ENCODE assay signal across 20 cellular contexts in the genomic region with DNA sequence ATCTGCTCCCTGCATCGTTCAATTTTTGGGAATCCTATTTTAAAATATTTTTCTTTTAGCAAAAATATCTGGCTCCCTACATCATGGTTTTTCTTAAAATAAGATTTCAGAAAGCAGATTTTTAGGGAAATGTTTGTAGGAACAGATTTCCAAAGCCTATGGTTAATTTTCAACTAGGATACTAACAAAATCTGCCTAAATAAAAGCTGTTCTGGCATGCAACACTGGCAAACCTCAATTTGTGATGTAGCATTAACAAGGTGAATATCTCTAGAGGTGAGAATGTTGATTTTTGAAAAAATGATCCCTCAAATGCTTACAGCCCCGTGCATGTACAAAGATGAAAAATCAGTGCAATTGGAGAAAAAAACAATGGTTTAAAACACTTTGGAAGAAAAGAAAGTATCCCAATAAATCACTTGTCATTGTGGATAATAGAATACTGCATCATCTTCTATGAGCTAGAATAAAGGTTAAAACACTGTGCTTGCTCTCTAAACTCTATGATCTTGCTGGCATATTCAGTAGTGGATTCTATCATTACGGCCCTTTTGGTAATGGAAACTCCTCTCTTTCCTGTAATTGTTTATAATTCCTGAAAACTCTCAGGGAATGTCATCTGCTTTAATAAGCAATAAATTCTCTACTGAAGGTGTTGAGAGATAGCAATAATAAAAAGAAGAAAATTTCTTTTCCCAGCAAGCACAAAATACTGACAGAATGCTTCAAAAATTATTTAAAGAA.
DNase-seq lines count a peak whose midpoint lies in the region; ATAC-seq, FAIRE-seq and TF ChIP-seq lines count a peak whose summit lies in the region.
"Had no signal": no experiment of that assay in that cellular context is flagged by ENCODE, and none has a peak within 500 bp of the region (broad histone marks: within the 10 kb centered on the region; RNA-seq: fewer than 3 reads in every experiment).

No MANE protein-coding gene starts in this region.

- TF ChIP-seq POLR2A in right lobe of liver (IDR thresholded peaks at IDR 0.05): no peak
- no peak for TF ChIP-seq POLR2A in HepG2 (IDR thresholded peaks at IDR 0.05; ENCODE audit: insufficient read depth in 1 of 2, low read depth in 2 of 2, low read length in 2 of 2)
- TF ChIP-seq POLR2A in endothelial cell of umbilical vein (IDR thresholded peaks at IDR 0.05; ENCODE audit: low read depth, low read length): no peak
- no peak for TF ChIP-seq POLR2A in breast epithelium (IDR thresholded peaks at IDR 0.05)
- no peak for TF ChIP-seq POLR2A in H54 (IDR thresholded peaks at IDR 0.05; ENCODE audit: low read depth, low read length)

- H3K27me3 ChIP-seq in right lobe of liver (no peaks in the 10 kb centered on the region), HepG2 (ENCODE audit: control insufficient read depth in 1 of 2, insufficient read depth in 2 of 2, low read length in 2 of 2) (no peaks in the 10 kb centered on the region), endothelial cell of umbilical vein (ENCODE audit: control insufficient read depth in 2 of 2, insufficient read depth in 2 of 2, low read length in 2 of 2) (no peaks in the 10 kb centered on the region), breast epithelium (no peaks in the 10 kb centered on the region)
- H3K27me3 ChIP-seq: BLaER1 treated with 17β-estradiol and CSF1 and Interleukin-3, amounts not matched to agents 10 nM and 100 nM had no signal

- CTCF ChIA-PET in HepG2 (lab: Yijun Ruan, JAX; ENCODE audit: low intra/inter-chr PET ratio, low total read pairs): no interaction called here
- CTCF ChIA-PET in endothelial cell of umbilical vein (lab: Charles Lee): no interaction called here

- H2AFZ ChIP-seq in HepG2 (ENCODE audit: low read length): no peak overlapping the region
- H2AFZ ChIP-seq in endothelial cell of umbilical vein (ENCODE audit: low read depth, low read length): no peak overlapping the region

- no peaks in the 10 kb centered on the region for H3K9me3 ChIP-seq in right lobe of liver
- no peaks in the 10 kb centered on the region for H3K9me3 ChIP-seq in HepG2 (ENCODE audit: low read length)
- H3K9me3 ChIP-seq in endothelial cell of umbilical vein (replicated peaks; ENCODE audit: control insufficient read depth, insufficient read depth, low read length): no peaks in the 10 kb centered on the region
- no peaks in the 10 kb centered on the region for H3K9me3 ChIP-seq in breast epithelium
- H3K9me3 ChIP-seq: A549; BLaER1 treated with 17β-estradiol and CSF1 and Interleukin-3, amounts not matched to agents 10 nM and 100 nM; Caco-2 had no signal

- no peak for TF ChIP-seq CTCF in right lobe of liver (IDR thresholded peaks at IDR 0.05)
- TF ChIP-seq CTCF in HepG2 (CRISPR knock-in tag; IDR thresholded peaks at IDR 0.05): no peak
- TF ChIP-seq CTCF in endothelial cell of umbilical vein (IDR thresholded peaks at IDR 0.05; ENCODE audit: extremely low read depth in 1 of 2, insufficient read depth in 1 of 2, low read depth in 1 of 2, low read length in 2 of 2): no peak
- no peak for TF ChIP-seq CTCF in breast epithelium (IDR thresholded peaks at IDR 0.05)

- H3K4me3 ChIP-seq in right lobe of liver (no peak overlapping the region), HepG2 (replicated peaks in 1 of 3; ENCODE audit: insufficient read depth in 1 of 3, low read depth in 2 of 3, low read length in 3 of 3) (no peak overlapping the region), endothelial cell of umbilical vein (replicated peaks in 1 of 3; ENCODE audit: insufficient read depth in 1 of 3, low read depth in 1 of 3, low read length in 3 of 3) (no peak overlapping the region), breast epithelium (no peak overlapping the region)
- H3K4me3 ChIP-seq: A549; BLaER1 treated with 17β-estradiol and CSF1 and Interleukin-3, amounts not matched to agents 10 nM and 100 nM had no signal

- H3K36me3 ChIP-seq in right lobe of liver (no peaks in the 10 kb centered on the region), HepG2 (replicated peaks in 1 of 2; ENCODE audit: control insufficient read depth in 1 of 2, insufficient read depth in 2 of 2, low read length in 2 of 2) (no peaks in the 10 kb centered on the region), endothelial cell of umbilical vein (ENCODE audit: control insufficient read depth in 2 of 2, extremely low read depth in 1 of 2, insufficient read depth in 2 of 2, low read length in 2 of 2) (no peaks in the 10 kb centered on the region), breast epithelium (peaks cover 4% of the 10 kb centered on the region)
- H3K36me3 ChIP-seq: BLaER1 treated with 17β-estradiol and CSF1 and Interleukin-3, amounts not matched to agents 10 nM and 100 nM had no signal

- intact Hi-C loops in right lobe of liver (cut with DNase I) (no loop called here), HepG2 (cut with micrococcal nuclease; ENCODE audit: unreplicated experiment) (no loop called here), endothelial cell of umbilical vein (cut with micrococcal nuclease) (no loop called here), breast epithelium (cut with DNase I; ENCODE audit: low total_unique reads) (no loop called here)

- H3K9me1 ChIP-seq in endothelial cell of umbilical vein (replicated peaks; ENCODE audit: control insufficient read depth, extremely low read depth, insufficient read depth, low read length): no peaks in the 10 kb centered on the region

- H4K20me1 ChIP-seq in HepG2 (ENCODE audit: insufficient read depth, low read length) (no peaks in the 10 kb centered on the region), endothelial cell of umbilical vein (replicated peaks; ENCODE audit: control insufficient read depth, extremely low read depth, insufficient read depth, low read length) (no peaks in the 10 kb centered on the region)
- H4K20me1 ChIP-seq: BLaER1 treated with 17β-estradiol and CSF1 and Interleukin-3, amounts not matched to agents 10 nM and 100 nM had no signal

- H3K9ac ChIP-seq in HepG2 (ENCODE audit: insufficient read depth, low read depth, low read length) (no peak overlapping the region), endothelial cell of umbilical vein (replicated peaks; ENCODE audit: extremely low read depth, insufficient read depth, low read length) (no peak overlapping the region)
- H3K9ac ChIP-seq: BLaER1 treated with 17β-estradiol and CSF1 and Interleukin-3, amounts not matched to agents 10 nM and 100 nM had no signal

- peak; percentile 41 to 70 (median 58) for ATAC-seq in right lobe of liver
- ATAC-seq in HepG2: no peak
- ATAC-seq: A549; CD8-positive, alpha-beta T cell had no signal

- dilution Hi-C loops in endothelial cell of umbilical vein (cut with MboI; ENCODE audit: extremely low pct_ligation_motif_present, low sequenced_read_pairs): no loop called here

- FAIRE-seq in HepG2 (lab: Jason Lieb, UNC) (no peak), endothelial cell of umbilical vein (lab: Jason Lieb, UNC) (no peak), H54 (lab: Jason Lieb, UNC) (no peak)
- FAIRE-seq: A549, D721Med, G401.6, GM12891, GM19239 had no signal

- TF ChIP-seq RAD21 in HepG2 (CRISPR knock-in tag; IDR thresholded peaks at IDR 0.05): no peak

- POLR2A ChIA-PET in HepG2 (lab: Yijun Ruan, JAX) (no interaction called here), endothelial cell of umbilical vein (lab: Charles Lee) (no interaction called here)

- TF ChIP-seq EP300 in HepG2 (IDR thresholded peaks at IDR 0.05; ENCODE audit: low read depth in 2 of 2, low read length in 2 of 2): no peak
- TF ChIP-seq EP300 in HepG2 (CRISPR knock-in tag; IDR thresholded peaks at IDR 0.05; ENCODE audit: borderline replicate concordance): no peak

- H3K4me2 ChIP-seq in HepG2 (ENCODE audit: low read depth, low read length): no peak overlapping the region
- H3K4me2 ChIP-seq in endothelial cell of umbilical vein (ENCODE audit: insufficient read depth, low read length): no peak overlapping the region
- H3K4me2 ChIP-seq: A549; BLaER1 treated with 17β-estradiol and CSF1 and Interleukin-3, amounts not matched to agents 10 nM and 100 nM had no signal

- peak overlapping the region in 1 of 3 donors; percentile 27 for H3K27ac ChIP-seq in right lobe of liver
- no peak overlapping the region for H3K27ac ChIP-seq in HepG2 (ENCODE audit: extremely low read length, insufficient read depth, low read length)
- no peak overlapping the region for H3K27ac ChIP-seq in endothelial cell of umbilical vein (ENCODE audit: insufficient read depth, low read depth, low read length)
- H3K27ac ChIP-seq in breast epithelium: no peak overlapping the region
- H3K27ac ChIP-seq: 22Rv1; A549; BLaER1 treated with 17β-estradiol and CSF1 and Interleukin-3, amounts not matched to agents 10 nM and 100 nM; C4-2B had no signal

- no TSS peak for BruUV-seq in HepG2 (replicated peaks; lab: Mats Ljungman, UMichigan)
- BruUV-seq in endothelial cell of umbilical vein (replicated peaks; lab: Mats Ljungman, UMichigan): no TSS peak

- H3K79me2 ChIP-seq in HepG2 (ENCODE audit: insufficient read depth, low read length) (no peaks in the 10 kb centered on the region), endothelial cell of umbilical vein (ENCODE audit: control insufficient read depth, insufficient read depth, low read length) (no peaks in the 10 kb centered on the region)

- WGBS in right lobe of liver (ENCODE audit: insufficient coverage, low coverage, low lambda C conversion rate, missing lambda C conversion rate): 38% methylated on average over 3 of the region's 3 CpGs
- under 1% methylated on average over 3 of the region's 3 CpGs for WGBS in HepG2 (ENCODE audit: low lambda C conversion rate)

- no peak for DNase-seq in right lobe of liver
- no peak for DNase-seq in HepG2 (ENCODE audit: low spot score)
- peak; percentile 26 for DNase-seq in endothelial cell of umbilical vein (ENCODE audit: low read depth, low spot score)
- no peak for DNase-seq in breast epithelium (ENCODE audit: low spot score in 2 of 2)
- DNase-seq in H54 (ENCODE audit: insufficient read length, low spot score): no peak
- DNase-seq: AML-193; Caco-2; Calu3; CD4-positive, alpha-beta T cell; CD8-positive, alpha-beta T cell; DMS79 treated with DMSO at 0.1 percent for 48 hours; GF-D8 had no signal

- H3K4me1 ChIP-seq in right lobe of liver: peaks cover 0 to 13% (median 0%) of the 10 kb centered on the region in 4 donors
- no peaks in the 10 kb centered on the region for H3K4me1 ChIP-seq in HepG2 (ENCODE audit: insufficient read depth, low read length)
- H3K4me1 ChIP-seq in endothelial cell of umbilical vein (ENCODE audit: control insufficient read depth, extremely low read depth, insufficient read depth, low read length): no peaks in the 10 kb centered on the region
- no peaks in the 10 kb centered on the region for H3K4me1 ChIP-seq in breast epithelium
- H3K4me1 ChIP-seq: A549; BLaER1 treated with 17β-estradiol and CSF1 and Interleukin-3, amounts not matched to agents 10 nM and 100 nM; Caco-2 had no signal

- in situ Hi-C loops in HepG2 (cut with HindIII; ENCODE audit: extremely low pct_ligation_motif_present, low pct_unique_long_range_greater_than_20kb): no loop called here

TF ChIP-seq in endothelial cell of umbilical vein, 7 proteins besides CTCF, POLR2A, EP300 and RAD21 (continues in another document):
- TF ChIP-seq FOS (IDR thresholded peaks at IDR 0.05; ENCODE audit: borderline replicate concordance, insufficient read depth, low read length) (no peak), MYC (IDR thresholded peaks at IDR 0.05; ENCODE audit: low read depth, low read length) (no peak), JUN (IDR thresholded peaks at IDR 0.05; ENCODE audit: borderline replicate concordance, insufficient read depth, insufficient read length, low read depth) (no peak), POLR2AphosphoS5 (IDR thresholded peaks at IDR 0.05; ENCODE audit: insufficient read depth, low read depth, low read length) (no peak)
